13 cellular contexts compared by ENCODE assay signal in genomic region chr6:35429463-35429862, GRCh38. TPM values are rescaled to one million over a fixed set of nuclear protein-coding genes. Genes with fewer than 3 reads are reported as not detected.
DNase-seq lines count a peak whose midpoint lies in the region; ATAC-seq, FAIRE-seq and TF ChIP-seq lines count a peak whose summit lies in the region.
"Had no signal": no experiment of that assay in that cellular context is flagged by ENCODE, and none has a peak within 500 bp of the region (broad histone marks: within the 10 kb centered on the region; RNA-seq: fewer than 3 reads in every experiment).

No MANE protein-coding gene starts in this region.

- no peak overlapping the region for H3K4me3 Mint-ChIP-seq in H9
- H3K4me3 Mint-ChIP-seq: CD14-positive monocyte; CD8-positive, alpha-beta T cell had no signal

- peaks cover 16 to 29% (median 22%) of the 10 kb centered on the region in 3 experiments for H3K36me3 Mint-ChIP-seq in H9 (ENCODE audit: insufficient read depth in 1 of 3, low read depth in 3 of 3)

- H3K18ac ChIP-seq in H9 (ENCODE audit: insufficient read length, low read depth, low read length) = no peak overlapping the region

- H3K27me3 Mint-ChIP-seq in H9 (ENCODE audit: low read depth) = no peaks in the 10 kb centered on the region; the same call in 1 of the 2 replicates

- in situ Hi-C loops in K562 (cut with MboI) = no loop called here

- FAIRE-seq in K562 (lab: Jason Lieb, UNC) = no peak
- FAIRE-seq: A204.1 had no signal

- H2BK5ac ChIP-seq in H9 (ENCODE audit: insufficient read length, low read length) = no peak overlapping the region

- 10% methylated on average over 2 of the region's 2 CpGs for WGBS in K562 (ENCODE audit: insufficient coverage, low coverage, missing lambda C conversion rate)
- WGBS in H9 (ENCODE audit: extremely low coverage, insufficient read length, low lambda C conversion rate) = no CpG with 5 or more reads among the region's 2 CpGs

- no peak overlapping the region for H2BK15ac ChIP-seq in H9 (ENCODE audit: low read depth, low read length)

- no peak overlapping the region for H3K4ac ChIP-seq in H9 (ENCODE audit: low read depth, low read length)

- peak overlapping the region; percentile 86; the same call in 1 of the 2 replicates for H3K27ac ChIP-seq in ACC112 (ENCODE audit: low read depth, low read length)
- H3K27ac ChIP-seq in HEK293 (ENCODE audit: extremely low read depth, low read depth, low read length) = no peak overlapping the region
- no peak overlapping the region for H3K27ac ChIP-seq in K562 (ENCODE audit: extremely low read depth, low read depth, low read length)
- no peak overlapping the region for H3K27ac ChIP-seq in H9 (ENCODE audit: insufficient read length, low read depth, low read length)

- H3K4me1 Mint-ChIP-seq in H9 = peaks cover 21 to 41% of the 10 kb centered on the region in 2 experiments

- ATAC-seq in K562 (no peak), HG03521 (IDR thresholded peaks at IDR 0.05; ENCODE audit: unreplicated experiment) (no peak)
- ATAC-seq: CD8-positive, alpha-beta T cell had no signal

- no peaks in the 10 kb centered on the region for H3K9me1 ChIP-seq in K562 (ENCODE audit: control insufficient read depth, insufficient read depth, low read length)

- H3K23me2 ChIP-seq in H9 (ENCODE audit: insufficient read length, low read depth, low read length, poor library complexity, severe bottlenecking) = no peaks in the 10 kb centered on the region

- intact Hi-C loops in K562 (cut with micrococcal nuclease) = no loop called here

- no peak overlapping the region for H3T11ph ChIP-seq in H9 (ENCODE audit: low read length)

- POLR2A ChIA-PET in HEK293 (lab: Yijun Ruan, JAX) (no interaction called here), K562 (lab: Yijun Ruan, JAX) (interaction anchor here (1.0 kb wide), 1 partner anchor 14 kb away, joined by 3 read pairs; no protein-coding TSS in a partner anchor)

- peaks cover 29% of the 10 kb centered on the region for H3K36me3 ChIP-seq in ACC112 (ENCODE audit: insufficient read depth, low read length)
- H3K36me3 ChIP-seq in HEK293 (ENCODE audit: control insufficient read depth in 2 of 2, insufficient read depth in 1 of 2, low read length in 2 of 2) = peaks cover 0 to 19% of the 10 kb centered on the region in 2 experiments; a peak in 1 of 3 replicates
- H3K36me3 ChIP-seq in K562 (ENCODE audit: control insufficient read depth, insufficient read depth, low read length) = peaks cover 3% of the 10 kb centered on the region; the same call in 1 of the 3 replicates

- TF ChIP-seq CTCF in HEK293 (tag by site-specific recombination; IDR thresholded peaks at IDR 0.05) (no peak), NB4 (IDR thresholded peaks at IDR 0.05; ENCODE audit: low read depth, low read length) (no peak), K562 (IDR thresholded peaks at IDR 0.05 in 2 of 3, conservative IDR thresholded peaks at IDR 0.05 in 1 of 3; ENCODE audit: insufficient read depth in 2 of 3, low read depth in 1 of 3, low read length in 3 of 3) (no peak), H9 (conservative IDR thresholded peaks at IDR 0.05) (no peak)

- BruUV-seq in K562 (replicated peaks; lab: Mats Ljungman, UMichigan) = no TSS peak

- no peak overlapping the region for H3K23ac ChIP-seq in H9 (ENCODE audit: insufficient read length, low read depth, low read length)

- H4K91ac ChIP-seq in H9 (ENCODE audit: insufficient read length, low read depth, low read length) = no peak overlapping the region

- no peak overlapping the region for H4K5ac ChIP-seq in H9 (ENCODE audit: insufficient read length, low read depth, low read length)

- TF ChIP-seq POLR2A in NB4 (IDR thresholded peaks at IDR 0.05; ENCODE audit: extremely low read depth, insufficient read length) (no peak), K562 (conservative IDR thresholded peaks at IDR 0.05) (no peak)

- no peak overlapping the region for H2BK20ac ChIP-seq in H9 (ENCODE audit: low read depth, low read length, poor library complexity, severe bottlenecking)

- no peak overlapping the region for H3K56ac ChIP-seq in H9 (ENCODE audit: insufficient read length, low read depth, low read length)

- H3K4me1 ChIP-seq in ACC112 (ENCODE audit: control insufficient read depth, insufficient read depth, low read length, unreplicated experiment) (peaks cover 46% of the 10 kb centered on the region), HEK293 (ENCODE audit: control insufficient read depth, insufficient read depth, low read length) (no peaks in the 10 kb centered on the region), K562 (replicated peaks in 1 of 2; ENCODE audit: control insufficient read depth in 2 of 2, insufficient read depth in 2 of 2, low read length in 2 of 2) (peaks cover 0 to 11% of the 10 kb centered on the region in 2 experiments; a peak in 2 of 5 replicates), H9 (ENCODE audit: insufficient read depth, low read length) (peaks cover 8% of the 10 kb centered on the region; the same call in 1 of the 2 replicates)

- H2BK12ac ChIP-seq in H9 (ENCODE audit: insufficient read length, low read depth, low read length) = no peak overlapping the region

- H2BK120ac ChIP-seq in H9 (ENCODE audit: low read depth, low read length, poor library complexity, severe bottlenecking) = no peak overlapping the region

- H3K9ac ChIP-seq in K562 (ENCODE audit: insufficient read depth in 1 of 2, low read depth in 2 of 2, low read length in 2 of 2) (no peak overlapping the region), H9 (ENCODE audit: extremely low read depth, insufficient read length, low read length) (no peak overlapping the region)

- TF ChIP-seq RAD21 in K562 (CRISPR knock-in tag; conservative IDR thresholded peaks at IDR 0.05 in 1 of 2, IDR thresholded peaks at IDR 0.05 in 1 of 2) = no peak

- no peaks in the 10 kb centered on the region for H3K79me1 ChIP-seq in H9 (ENCODE audit: insufficient read depth, low read depth, low read length, poor library complexity, severe bottlenecking)

- CTCF ChIA-PET in HEK293 (lab: Yijun Ruan, JAX) = interaction anchor here (1.1 kb wide), 1 partner anchor 14 kb away, joined by 6 read pairs; no protein-coding TSS in a partner anchor
- CTCF ChIA-PET in K562 (lab: Yijun Ruan, JAX; ENCODE audit: low intra/inter-chr PET ratio) = no interaction called here

- no peaks in the 10 kb centered on the region for H3K27me3 ChIP-seq in ACC112 (ENCODE audit: insufficient read depth, low read length)
- H3K27me3 ChIP-seq in K562 (ENCODE audit: control insufficient read depth in 2 of 2, insufficient read depth in 2 of 2, low read length in 2 of 2) = peaks cover 0 to 3% of the 10 kb centered on the region in 2 experiments; a peak in 1 of 5 replicates
- H3K27me3 ChIP-seq in H9 (ENCODE audit: insufficient read depth, low read length) = no peaks in the 10 kb centered on the region

- H4K20me1 ChIP-seq in K562 (replicated peaks; ENCODE audit: control insufficient read depth, insufficient read depth, low read length) (no peaks in the 10 kb centered on the region), H9 (ENCODE audit: control insufficient read depth, insufficient read depth, insufficient read length) (no peaks in the 10 kb centered on the region)

- H3K79me2 ChIP-seq in ACC112 (ENCODE audit: control insufficient read depth, insufficient read depth, low read length, unreplicated experiment) (no peaks in the 10 kb centered on the region), K562 (ENCODE audit: control insufficient read depth, insufficient read depth, low read length) (no peaks in the 10 kb centered on the region), H9 (ENCODE audit: insufficient read depth, low read length) (no peaks in the 10 kb centered on the region)

- H3K14ac ChIP-seq in H9 (ENCODE audit: insufficient read depth, low read length) = no peak overlapping the region

- TF ChIP-seq EP300 in K562 (IDR thresholded peaks at IDR 0.05; ENCODE audit: low read length) = no peak

- peak; percentile 33 for DNase-seq in NB4 (ENCODE audit: low read depth)
- DNase-seq in K562 (ENCODE audit: extremely low read depth in 1 of 4, low spot score in 3 of 4) = no peak
- no peak for DNase-seq in D341Med (ENCODE audit: low spot score)
- no peak for DNase-seq in H9
- DNase-seq: CD8-positive, alpha-beta T cell; COR-L47; DND-41; GDM1 had no signal

- H2AFZ ChIP-seq in ACC112 (ENCODE audit: low read length, unreplicated experiment) = no peak overlapping the region
- H2AFZ ChIP-seq in K562 (ENCODE audit: low read depth, low read length) = no peak overlapping the region
- H2AFZ ChIP-seq in H9 (ENCODE audit: low read length) = no peak overlapping the region

- no peak overlapping the region for H3K27ac Mint-ChIP-seq in H9
- H3K27ac Mint-ChIP-seq: CD14-positive monocyte; CD8-positive, alpha-beta T cell had no signal

- peaks cover 8 to 11% of the 10 kb centered on the region in 2 experiments; a peak in 4 of 5 replicates for H3K9me3 Mint-ChIP-seq in H9

- no peak overlapping the region for H2AK5ac ChIP-seq in H9 (ENCODE audit: insufficient read length, low read length)

- H4K8ac ChIP-seq in H9 (replicated peaks; ENCODE audit: insufficient read length, low read depth, low read length) = no peak overlapping the region

- H3K4me2 ChIP-seq in K562 (ENCODE audit: insufficient read depth, low read length) (no peak overlapping the region), H9 (ENCODE audit: insufficient read depth, insufficient read length, low read length) (no peak overlapping the region)

- H3K4me3 ChIP-seq in ACC112 (ENCODE audit: low read depth, low read length) = no peak overlapping the region
- no peak overlapping the region for H3K4me3 ChIP-seq in HEK293 (ENCODE audit: low read depth, low read length)
- no peak overlapping the region for H3K4me3 ChIP-seq in NB4 (ENCODE audit: low read depth, low read length)
- no peak overlapping the region for H3K4me3 ChIP-seq in K562

- no peaks in the 10 kb centered on the region for H3K9me3 ChIP-seq in HEK293 (ENCODE audit: control insufficient read depth, insufficient read depth, low read depth, low read length)
- peaks cover 16% of the 10 kb centered on the region; the same call in 1 of the 2 replicates for H3K9me3 ChIP-seq in K562 (replicated peaks; ENCODE audit: control insufficient read depth, insufficient read depth, low read depth, low read length)
- H3K9me3 ChIP-seq in H9 (ENCODE audit: control insufficient read depth, low read depth, low read length) = peaks cover 5% of the 10 kb centered on the region

RNA-seq across cellular contexts. Expression of gene FANCE, which starts 22.7 kb away (rescaled TPM):
- 16.1 and 26.5 TPM in 2 replicates for total RNA-seq in K562 (2011; cell fraction: chromatin; rRNA removed; ENCODE audit: low replicate concordance)
- 19.5 and 21.1 TPM in 2 replicates for total RNA-seq in K562 (2011; cell fraction: nucleolus; rRNA removed)
- total RNA-seq in K562 (2011; cell fraction: nucleoplasm; rRNA removed) = 16.1 and 16.4 TPM in 2 replicates
- 26.7 and 30.2 TPM in 2 replicates for total RNA-seq in K562 (2014; rRNA removed)
- 16.1 and 16.8 TPM in 2 replicates for total RNA-seq in K562 (2014; rRNA removed; fragmentation: Illumina TruSeq; extraction: Trizol)
- total RNA-seq in K562 (2015; rRNA removed; fragmentation: Illumina TruSeq; extraction: Trizol) = 14.5 and 14.8 TPM in 2 replicates
- 23.7 and 26.1 TPM in 2 replicates for total RNA-seq in K562 (2021)
- 17.0 and 20.4 TPM in 2 replicates for polyA plus RNA-seq in K562 (2011; rRNA removed)
- 19.3 and 22.3 TPM in 2 replicates for polyA plus RNA-seq in K562 (2011; cell fraction: cytosol; rRNA removed)
- 18.2 and 22.0 TPM in 2 replicates for polyA plus RNA-seq in K562 (2011; cell fraction: nucleus; rRNA removed)
- polyA plus RNA-seq in K562 (2012) = 13.1 and 18.0 TPM in 2 replicates
- polyA plus RNA-seq in K562 (2014; fragmentation: Illumina TruSeq; extraction: Trizol) = 17.3 and 18.3 TPM in 2 replicates
- polyA plus RNA-seq in K562 (2014; fragmentation: Nextera tagmentation; extraction: Ambion mirVana) = 1 to 10 TPM; 5.7 to 5.9 TPM
- polyA plus RNA-seq in K562 (2014; rRNA removed) = 17.2 and 20.4 TPM in 2 replicates
- 14.5 and 16.4 TPM in 2 replicates for polyA minus RNA-seq in K562 (2011; rRNA and poly(A)+ RNA removed)
- 12.4 and 15.0 TPM in 2 replicates for polyA minus RNA-seq in K562 (2011; cell fraction: cytosol; rRNA and poly(A)+ RNA removed)
- polyA minus RNA-seq in K562 (2011; cell fraction: nucleus; rRNA and poly(A)+ RNA removed) = 4.8 and 6.6 TPM in 2 replicates
- total RNA-seq in H9 (2021) = 8.4 and 10.9 TPM in 2 replicates

RNA-seq across cellular contexts. Expression of gene RPL10A, which starts 38.7 kb away (rescaled TPM):
- total RNA-seq in K562 (2011; cell fraction: chromatin; rRNA removed; ENCODE audit: low replicate concordance) = 362 and 601 TPM in 2 replicates
- total RNA-seq in K562 (2011; cell fraction: nucleolus; rRNA removed) = 935 and 968 TPM in 2 replicates
- 800 and 1,320 TPM in 2 replicates for total RNA-seq in K562 (2011; cell fraction: nucleoplasm; rRNA removed)
- 2,223 and 2,318 TPM in 2 replicates for total RNA-seq in K562 (2014; rRNA removed)
- total RNA-seq in K562 (2014; rRNA removed; fragmentation: Illumina TruSeq; extraction: Trizol) = 1,978 and 2,020 TPM in 2 replicates
- 1,939 and 1,940 TPM in 2 replicates for total RNA-seq in K562 (2015; rRNA removed; fragmentation: Illumina TruSeq; extraction: Trizol)
- total RNA-seq in K562 (2021) = 1,856 and 1,978 TPM in 2 replicates
- polyA plus RNA-seq in K562 (2011; rRNA removed) = 3,124 and 3,130 TPM in 2 replicates
- 2,866 and 3,308 TPM in 2 replicates for polyA plus RNA-seq in K562 (2011; cell fraction: cytosol; rRNA removed)
- 2,021 and 2,231 TPM in 2 replicates for polyA plus RNA-seq in K562 (2011; cell fraction: nucleus; rRNA removed)
- polyA plus RNA-seq in K562 (2012) = 2,102 and 3,298 TPM in 2 replicates
- 2,585 and 3,193 TPM in 2 replicates for polyA plus RNA-seq in K562 (2014; fragmentation: Illumina TruSeq; extraction: Trizol)
- polyA plus RNA-seq in K562 (2014; fragmentation: Nextera tagmentation; extraction: Ambion mirVana) = 1,000 to 10,000 TPM; 1,589 to 2,116 TPM
- polyA plus RNA-seq in K562 (2014; rRNA removed) = 2,844 and 3,237 TPM in 2 replicates
- 1,756 and 1,900 TPM in 2 replicates for polyA minus RNA-seq in K562 (2011; rRNA and poly(A)+ RNA removed)
- 874 and 913 TPM in 2 replicates for polyA minus RNA-seq in K562 (2011; cell fraction: cytosol; rRNA and poly(A)+ RNA removed)
- 342 and 506 TPM in 2 replicates for polyA minus RNA-seq in K562 (2011; cell fraction: nucleus; rRNA and poly(A)+ RNA removed)
- 1,826 and 1,830 TPM in 2 replicates for total RNA-seq in H9 (2021)
